19 cellular contexts compared by ENCODE assay signal in genomic region chr14:69631509-69631908, GRCh38. TPM values are rescaled to one million over a fixed set of nuclear protein-coding genes. Genes with fewer than 3 reads are reported as not detected.
DNase-seq lines count a peak whose midpoint lies in the region; TF ChIP-seq lines count a peak whose summit lies in the region.
"Had no signal": no experiment of that assay in that cellular context is flagged by ENCODE, and none has a peak within 500 bp of the region (broad histone marks: within the 10 kb centered on the region; RNA-seq: fewer than 3 reads in every experiment).

No MANE protein-coding gene starts in this region.

- no peaks in the 10 kb centered on the region for H3K79me2 ChIP-seq in H9 (ENCODE audit: insufficient read depth, low read length)

- no peak overlapping the region for H2BK12ac ChIP-seq in mesenchymal stem cell (ENCODE audit: low read length in 2 of 2)
- H2BK12ac ChIP-seq in H9 (ENCODE audit: insufficient read length, low read depth, low read length), result no peak overlapping the region

- H3K4me3 Mint-ChIP-seq in HFFc6, result peak overlapping the region; percentile 54
- no peak overlapping the region for H3K4me3 Mint-ChIP-seq in Caco-2 (ENCODE audit: unreplicated experiment)
- H3K4me3 Mint-ChIP-seq in H9, result no peak overlapping the region
- H3K4me3 Mint-ChIP-seq: activated naive CD8-positive, alpha-beta T cell; CD4-positive, alpha-beta T cell had no signal

- H2BK20ac ChIP-seq in H9 (ENCODE audit: low read depth, low read length, poor library complexity, severe bottlenecking), result no peak overlapping the region

- intact Hi-C loops in Caco-2 (cut with micrococcal nuclease; ENCODE audit: unreplicated experiment), result no loop called here

- DNase-seq in HFFc6 (peak; percentile 68), brain microvascular endothelial cell (peak; percentile 38), mesenchymal stem cell (peak; percentile 58), nucleus accumbens (lab: John Stamatoyannopoulos, UW) (no peak), Caco-2 (no peak), H9 (no peak)
- DNase-seq in activated CD8-positive, alpha-beta memory T cell treated with anti-CD3 and anti-CD28 coated beads for 24 hours, result no peak
- DNase-seq: activated CD8-positive, alpha-beta memory T cell treated with anti-CD3 and anti-CD28 coated beads, Interleukin-2, amount 50 U/mL, for 48 hours; CD4-positive, alpha-beta T cell; effector memory CD4-positive, alpha-beta T cell; foreskin melanocyte; NCI-H1694 treated with DMSO at 0.1 percent for 48 hours; NCI-H510A; Peyer's patch had no signal

- in situ Hi-C loops in brain microvascular endothelial cell (cut with HindIII; ENCODE audit: low pct_ligation_motif_present, low sequenced_read_pairs), result no loop called here

- H2BK5ac ChIP-seq in mesenchymal stem cell (ENCODE audit: low read depth, low read length, poor library complexity, severe bottlenecking) (no peak overlapping the region), H9 (ENCODE audit: insufficient read length, low read length) (no peak overlapping the region)

- no peaks in the 10 kb centered on the region for H3K23me2 ChIP-seq in H9 (ENCODE audit: insufficient read length, low read depth, low read length, poor library complexity, severe bottlenecking)

- H4K20me1 ChIP-seq in BLaER1 treated with 17β-estradiol and CSF1 and Interleukin-3, amounts not matched to agents 10 nM and 100 nM, result peaks cover 86 to 100% (median 99%) of the 10 kb centered on the region in 11 experiments
- no peaks in the 10 kb centered on the region for H4K20me1 ChIP-seq in H9 (ENCODE audit: control insufficient read depth, insufficient read depth, insufficient read length)

- H3K27ac ChIP-seq in BLaER1 treated with 17β-estradiol and CSF1 and Interleukin-3, amounts not matched to agents 10 nM and 100 nM, result peak overlapping the region in 6 of 11 experiments; percentile 1 to 66 (median 42); a peak in 4 of 22 replicates
- no peak overlapping the region for H3K27ac ChIP-seq in brain microvascular endothelial cell
- H3K27ac ChIP-seq in mesenchymal stem cell (ENCODE audit: low read length, poor library complexity, severe bottlenecking), result no peak overlapping the region
- H3K27ac ChIP-seq in H9 (ENCODE audit: insufficient read length, low read depth, low read length), result no peak overlapping the region
- H3K27ac ChIP-seq: HL-60, KMS-11, vagina had no signal

- H3K9me3 Mint-ChIP-seq in HFFc6 (no peaks in the 10 kb centered on the region), Caco-2 (ENCODE audit: unreplicated experiment) (no peaks in the 10 kb centered on the region), H9 (no peaks in the 10 kb centered on the region)
- H3K9me3 Mint-ChIP-seq: CD4-positive, alpha-beta T cell had no signal

- CTCF ChIA-PET in Caco-2 (lab: Charles Lee), result interaction anchor here (0.6 kb wide), 1 partner anchor 82 kb away, joined by 13 read pairs; no protein-coding TSS in a partner anchor

- H3T11ph ChIP-seq in H9 (ENCODE audit: low read length), result no peak overlapping the region

- H3K56ac ChIP-seq in H9 (ENCODE audit: insufficient read length, low read depth, low read length), result no peak overlapping the region

- peaks cover 0 to 8% (median 0%) of the 10 kb centered on the region in 11 experiments; a peak in 2 of 22 replicates for H3K36me3 ChIP-seq in BLaER1 treated with 17β-estradiol and CSF1 and Interleukin-3, amounts not matched to agents 10 nM and 100 nM
- H3K36me3 ChIP-seq in brain microvascular endothelial cell (replicated peaks), result no peaks in the 10 kb centered on the region
- no peaks in the 10 kb centered on the region for H3K36me3 ChIP-seq in mesenchymal stem cell (ENCODE audit: control insufficient read depth in 1 of 2, insufficient read depth in 2 of 2, low read depth in 1 of 2, low read length in 2 of 2)
- H3K36me3 ChIP-seq in Caco-2 (ENCODE audit: control insufficient read depth, insufficient read depth, low read length), result no peaks in the 10 kb centered on the region
- H3K36me3 ChIP-seq: Peyer's patch, vagina had no signal

- H3K36me3 Mint-ChIP-seq in HFFc6 (ENCODE audit: low read depth) (no peaks in the 10 kb centered on the region), Caco-2 (ENCODE audit: insufficient read depth, unreplicated experiment) (no peaks in the 10 kb centered on the region), H9 (ENCODE audit: insufficient read depth in 1 of 3, low read depth in 3 of 3) (no peaks in the 10 kb centered on the region)

- H2BK120ac ChIP-seq in mesenchymal stem cell (ENCODE audit: low read depth, low read length) (no peak overlapping the region), H9 (ENCODE audit: low read depth, low read length, poor library complexity, severe bottlenecking) (no peak overlapping the region)

- H3K27ac Mint-ChIP-seq in HFFc6 (peak overlapping the region; percentile 84), Caco-2 (ENCODE audit: unreplicated experiment) (no peak overlapping the region), H9 (no peak overlapping the region)

- no peak overlapping the region for H4K5ac ChIP-seq in H9 (ENCODE audit: insufficient read length, low read depth, low read length)

- POLR2A ChIA-PET in Caco-2 (lab: Charles Lee), result no interaction called here

- H4K8ac ChIP-seq in mesenchymal stem cell (ENCODE audit: low read length) (no peak overlapping the region), H9 (replicated peaks; ENCODE audit: insufficient read length, low read depth, low read length) (no peak overlapping the region)

- H2BK15ac ChIP-seq in mesenchymal stem cell (ENCODE audit: low read depth, poor library complexity, severe bottlenecking), result no peak overlapping the region
- H2BK15ac ChIP-seq in H9 (ENCODE audit: low read depth, low read length), result no peak overlapping the region

- H2AK5ac ChIP-seq in mesenchymal stem cell (ENCODE audit: low read length, severe bottlenecking) (no peak overlapping the region), H9 (ENCODE audit: insufficient read length, low read length) (no peak overlapping the region)

- BruUV-seq in Caco-2 (replicated peaks; lab: Mats Ljungman, UMichigan), result no TSS peak

- peaks cover 36% of the 10 kb centered on the region for H3K79me1 ChIP-seq in mesenchymal stem cell (replicated peaks; ENCODE audit: low read length, poor library complexity, severe bottlenecking)
- no peaks in the 10 kb centered on the region for H3K79me1 ChIP-seq in H9 (ENCODE audit: insufficient read depth, low read depth, low read length, poor library complexity, severe bottlenecking)

- H3K14ac ChIP-seq in mesenchymal stem cell (ENCODE audit: low read length in 2 of 2) (no peak overlapping the region), H9 (ENCODE audit: insufficient read depth, low read length) (no peak overlapping the region)

- H3K4me1 ChIP-seq in BLaER1 treated with 17β-estradiol and CSF1 and Interleukin-3, amounts not matched to agents 10 nM and 100 nM, result peaks cover 81 to 100% (median 95%) of the 10 kb centered on the region in 10 experiments
- H3K4me1 ChIP-seq in mesenchymal stem cell (ENCODE audit: control insufficient read depth, insufficient read depth, low read depth, low read length) (peaks cover 12% of the 10 kb centered on the region), Caco-2 (peaks cover 40% of the 10 kb centered on the region), H9 (ENCODE audit: insufficient read depth, low read length) (peaks cover 6% of the 10 kb centered on the region; the same call in 1 of the 2 replicates)

- peak overlapping the region; percentile 71 to 99 (median 85) for H3K4me2 ChIP-seq in BLaER1 treated with 17β-estradiol and CSF1 and Interleukin-3, amounts not matched to agents 10 nM and 100 nM
- H3K4me2 ChIP-seq in mesenchymal stem cell (ENCODE audit: low read length, poor library complexity, severe bottlenecking), result no peak overlapping the region
- no peak overlapping the region for H3K4me2 ChIP-seq in H9 (ENCODE audit: insufficient read depth, insufficient read length, low read length)
- H3K4me2 ChIP-seq: KMS-11 had no signal

- peaks cover 2% of the 10 kb centered on the region; the same call in 1 of the 2 replicates for H3K27me3 Mint-ChIP-seq in HFFc6 (ENCODE audit: insufficient read depth)
- H3K27me3 Mint-ChIP-seq in Caco-2 (ENCODE audit: insufficient read depth, unreplicated experiment), result no peaks in the 10 kb centered on the region
- no peaks in the 10 kb centered on the region for H3K27me3 Mint-ChIP-seq in H9 (ENCODE audit: low read depth)
- H3K27me3 Mint-ChIP-seq: activated naive CD8-positive, alpha-beta T cell; CD4-positive, alpha-beta T cell had no signal

- H4K91ac ChIP-seq in mesenchymal stem cell (ENCODE audit: low read length) (no peak overlapping the region), H9 (ENCODE audit: insufficient read length, low read depth, low read length) (no peak overlapping the region)

- H3K27me3 ChIP-seq in BLaER1 treated with 17β-estradiol and CSF1 and Interleukin-3, amounts not matched to agents 10 nM and 100 nM, result no peaks in the 10 kb centered on the region
- H3K27me3 ChIP-seq in brain microvascular endothelial cell (replicated peaks), result no peaks in the 10 kb centered on the region
- H3K27me3 ChIP-seq in mesenchymal stem cell (ENCODE audit: control insufficient read depth in 1 of 2, insufficient read depth in 1 of 2, low read length in 2 of 2), result no peaks in the 10 kb centered on the region
- no peaks in the 10 kb centered on the region for H3K27me3 ChIP-seq in Caco-2 (replicated peaks; ENCODE audit: control insufficient read depth, insufficient read depth, low read length)
- no peaks in the 10 kb centered on the region for H3K27me3 ChIP-seq in H9 (ENCODE audit: insufficient read depth, low read length)
- H3K27me3 ChIP-seq: Peyer's patch, vagina had no signal

- H3K23ac ChIP-seq in mesenchymal stem cell (ENCODE audit: low read length in 2 of 2) (no peak overlapping the region), H9 (ENCODE audit: insufficient read length, low read depth, low read length) (no peak overlapping the region)

- H3K9ac ChIP-seq in BLaER1 treated with 17β-estradiol and CSF1 and Interleukin-3, amounts not matched to agents 10 nM and 100 nM, result peak overlapping the region in 5 of 11 experiments; percentile 10 to 50 (median 42); a peak in 5 of 22 replicates
- H3K9ac ChIP-seq in mesenchymal stem cell (ENCODE audit: low read length) (no peak overlapping the region), H9 (ENCODE audit: extremely low read depth, insufficient read length, low read length) (no peak overlapping the region)
- H3K9ac ChIP-seq: KMS-11 had no signal

- no peak overlapping the region; a peak in 2 of 20 replicates for H3K4me3 ChIP-seq in BLaER1 treated with 17β-estradiol and CSF1 and Interleukin-3, amounts not matched to agents 10 nM and 100 nM
- no peak overlapping the region for H3K4me3 ChIP-seq in brain microvascular endothelial cell (ENCODE audit: low read depth, low read length)
- H3K4me3 ChIP-seq in mesenchymal stem cell (ENCODE audit: insufficient read depth in 1 of 2, low read depth in 1 of 2, low read length in 2 of 2), result no peak overlapping the region
- H3K4me3 ChIP-seq in Caco-2 (ENCODE audit: low read depth, low read length), result no peak overlapping the region
- H3K4me3 ChIP-seq: Peyer's patch, vagina had no signal

- 62% methylated on average over 3 of the region's 4 CpGs for WGBS in mesenchymal stem cell
- no CpG with 5 or more reads among the region's 4 CpGs for WGBS in H9 (ENCODE audit: extremely low coverage, insufficient read length, low lambda C conversion rate)

- peaks cover 89% of the 10 kb centered on the region for H3K4me1 Mint-ChIP-seq in HFFc6 (ENCODE audit: low read depth)
- H3K4me1 Mint-ChIP-seq in Caco-2 (ENCODE audit: low read depth, unreplicated experiment), result peaks cover 55% of the 10 kb centered on the region
- H3K4me1 Mint-ChIP-seq in H9, result peaks cover 57 to 60% of the 10 kb centered on the region in 2 experiments

- no peak overlapping the region for H3K18ac ChIP-seq in mesenchymal stem cell (ENCODE audit: low read depth in 1 of 2, low read length in 2 of 2)
- no peak overlapping the region for H3K18ac ChIP-seq in H9 (ENCODE audit: insufficient read length, low read depth, low read length)

- H2AFZ ChIP-seq in mesenchymal stem cell (ENCODE audit: low read depth, low read length) (no peak overlapping the region), H9 (ENCODE audit: low read length) (no peak overlapping the region)

- no peaks in the 10 kb centered on the region for H3K9me3 ChIP-seq in BLaER1 treated with 17β-estradiol and CSF1 and Interleukin-3, amounts not matched to agents 10 nM and 100 nM (replicated peaks in 1 of 11)
- H3K9me3 ChIP-seq in mesenchymal stem cell (ENCODE audit: control insufficient read depth, low read length) (no peaks in the 10 kb centered on the region), Caco-2 (no peaks in the 10 kb centered on the region), H9 (ENCODE audit: control insufficient read depth, low read depth, low read length) (no peaks in the 10 kb centered on the region)
- H3K9me3 ChIP-seq: Peyer's patch, vagina had no signal

- TF ChIP-seq CTCF in HFFc6 (IDR thresholded peaks at IDR 0.05) (no peak), brain microvascular endothelial cell (IDR thresholded peaks at IDR 0.05; ENCODE audit: low read depth, low read length, missing control alignments) (no peak), Caco-2 (IDR thresholded peaks at IDR 0.05; ENCODE audit: insufficient read depth in 1 of 2, low read depth in 1 of 2, low read length in 1 of 2, severe bottlenecking in 1 of 2, unreplicated experiment in 1 of 2) (no peak), H9 (conservative IDR thresholded peaks at IDR 0.05) (no peak)

- no peak overlapping the region for H3K4ac ChIP-seq in mesenchymal stem cell (ENCODE audit: low read depth in 1 of 2, low read length in 2 of 2)
- no peak overlapping the region for H3K4ac ChIP-seq in H9 (ENCODE audit: low read depth, low read length)

RNA-seq across cellular contexts. Expression of gene SUSD6, which starts 20.1 kb away (rescaled TPM):
- total RNA-seq in HFFc6 (2021; fragmentation: NEBNext Ultra II Directional; extraction: Animal tissue kit (Norgen Biotek cat#: 25700)), result 10 to 100 TPM; 15.8 to 21.8 (median 17.9) TPM
- polyA plus RNA-seq in mesenchymal stem cell (2013, experiment 1 of 2), result 8.9 TPM
- 9.1 TPM for polyA plus RNA-seq in mesenchymal stem cell (2013, experiment 2 of 2)
- total RNA-seq in Caco-2 (2022), result 16.6 and 21.5 TPM in 2 replicates
- total RNA-seq in H9 (2021), result 3.6 and 3.7 TPM in 2 replicates

RNA-seq across cellular contexts. Expression of gene CCDC177, which starts 56.8 kb away (rescaled TPM):
- total RNA-seq in HFFc6 (2021; fragmentation: NEBNext Ultra II Directional; extraction: Animal tissue kit (Norgen Biotek cat#: 25700)), result not detected
- not detected for polyA plus RNA-seq in mesenchymal stem cell (2013, experiment 1 of 2)
- not detected for polyA plus RNA-seq in mesenchymal stem cell (2013, experiment 2 of 2)
- total RNA-seq in Caco-2 (2022) (0.56 and 0.82 TPM in 2 replicates), H9 (2021) (6.1 and 6.2 TPM in 2 replicates)
- total RNA-seq: CD4-positive, alpha-beta T cell; Peyer's patch; vagina had no signal

Comparison
In these comparisons a context has a peak if more than half of its experiments do, and no peak if none do; other contexts are left out.
1. H3K27ac ChIP-seq: peak in BLaER1 treated with 17β-estradiol and CSF1 and Interleukin-3, amounts not matched to agents 10 nM and 100 nM (6 of 11); none in brain microvascular endothelial cell (single experiment), mesenchymal stem cell (single experiment) and H9 (single experiment).
2. H3K4me2 ChIP-seq: peak in BLaER1 treated with 17β-estradiol and CSF1 and Interleukin-3, amounts not matched to agents 10 nM and 100 nM (11 of 11); none in mesenchymal stem cell (single experiment) and H9 (single experiment).
3. DNase-seq: peak in HFFc6 (single experiment), brain microvascular endothelial cell (single experiment) and mesenchymal stem cell (single experiment); none in nucleus accumbens (0 of 56), Caco-2 (0 of 2), activated CD8-positive, alpha-beta memory T cell treated with anti-CD3 and anti-CD28 coated beads for 24 hours (single experiment) and H9 (single experiment).